ENCODE assay signal across 1 cellular context in the genomic region with DNA sequence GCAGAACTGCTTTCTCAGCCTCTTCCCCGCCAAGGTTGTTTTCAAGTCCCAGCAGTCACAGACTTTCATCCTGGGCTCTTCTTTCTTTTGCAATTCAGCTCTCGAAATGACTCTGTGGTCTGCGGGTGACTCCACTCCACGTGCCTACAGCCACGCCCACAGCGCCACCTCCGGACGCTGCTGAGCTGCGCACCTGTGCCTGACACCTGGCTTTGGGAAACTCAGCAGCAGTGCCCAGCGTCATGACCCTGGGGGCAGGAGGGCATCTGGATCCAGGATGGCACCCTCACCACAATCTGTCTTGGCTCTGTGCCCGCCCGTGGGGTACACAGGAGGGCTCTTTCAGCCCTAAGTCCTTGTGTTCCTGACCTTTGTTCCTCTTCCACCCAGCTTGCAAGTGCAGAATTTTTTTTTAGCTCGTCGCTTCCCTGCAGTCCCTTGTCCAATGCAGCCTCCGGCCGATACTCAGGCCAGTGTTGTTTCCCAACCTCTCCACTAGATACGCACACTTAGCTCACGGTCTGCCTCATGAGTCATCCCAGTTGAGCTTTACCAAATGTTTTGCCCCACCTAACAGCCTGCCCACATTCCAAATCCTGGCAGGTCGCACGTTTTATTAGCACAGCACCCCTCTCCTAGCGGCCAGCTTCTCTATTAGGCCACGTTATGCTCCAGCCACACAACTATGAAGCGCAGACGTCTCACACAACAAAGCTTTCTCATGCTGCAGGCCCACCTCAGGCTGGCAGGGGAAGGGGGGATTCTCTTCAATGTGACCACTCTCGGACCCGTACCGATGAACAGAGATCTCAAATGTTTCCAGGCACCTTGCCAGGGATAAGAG.
TF ChIP-seq lines count a peak whose summit lies in the region.

No MANE protein-coding gene starts in this region.

TF ChIP-seq in HepG2, 621 proteins besides CTCF, POLR2A, EP300 and RAD21 (continued from another document and continues in another):
- TF ChIP-seq NONO (IDR thresholded peaks at IDR 0.05) = no peak
- peak; percentile 76; the same call in 1 of the 2 replicates for TF ChIP-seq NONO (CRISPR knock-in tag; conservative IDR thresholded peaks at IDR 0.05)
- TF ChIP-seq, protein P1, sequence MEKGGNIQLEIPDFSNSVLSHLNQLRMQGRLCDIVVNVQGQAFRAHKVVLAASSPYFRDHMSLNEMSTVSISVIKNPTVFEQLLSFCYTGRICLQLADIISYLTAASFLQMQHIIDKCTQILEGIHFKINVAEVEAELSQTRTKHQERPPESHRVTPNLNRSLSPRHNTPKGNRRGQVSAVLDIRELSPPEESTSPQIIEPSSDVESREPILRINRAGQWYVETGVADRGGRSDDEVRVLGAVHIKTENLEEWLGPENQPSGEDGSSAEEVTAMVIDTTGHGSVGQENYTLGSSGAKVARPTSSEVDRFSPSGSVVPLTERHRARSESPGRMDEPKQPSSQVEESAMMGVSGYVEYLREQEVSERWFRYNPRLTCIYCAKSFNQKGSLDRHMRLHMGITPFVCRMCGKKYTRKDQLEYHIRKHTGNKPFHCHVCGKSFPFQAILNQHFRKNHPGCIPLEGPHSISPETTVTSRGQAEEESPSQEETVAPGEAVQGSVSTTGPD (CRISPR knock-in tag; IDR thresholded peaks at IDR 0.05) = 0 out of 2 replicates have a peak, but pooled peaks have one; percentile 32
- TF ChIP-seq STAT5B (CRISPR knock-in tag; IDR thresholded peaks at IDR 0.05) = no peak
- TF ChIP-seq, protein P2, sequence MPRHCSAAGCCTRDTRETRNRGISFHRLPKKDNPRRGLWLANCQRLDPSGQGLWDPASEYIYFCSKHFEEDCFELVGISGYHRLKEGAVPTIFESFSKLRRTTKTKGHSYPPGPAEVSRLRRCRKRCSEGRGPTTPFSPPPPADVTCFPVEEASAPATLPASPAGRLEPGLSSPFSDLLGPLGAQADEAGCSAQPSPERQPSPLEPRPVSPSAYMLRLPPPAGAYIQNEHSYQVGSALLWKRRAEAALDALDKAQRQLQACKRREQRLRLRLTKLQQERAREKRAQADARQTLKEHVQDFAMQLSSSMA (CRISPR knock-in tag; IDR thresholded peaks at IDR 0.05) = no peak
- TF ChIP-seq, protein P3, sequence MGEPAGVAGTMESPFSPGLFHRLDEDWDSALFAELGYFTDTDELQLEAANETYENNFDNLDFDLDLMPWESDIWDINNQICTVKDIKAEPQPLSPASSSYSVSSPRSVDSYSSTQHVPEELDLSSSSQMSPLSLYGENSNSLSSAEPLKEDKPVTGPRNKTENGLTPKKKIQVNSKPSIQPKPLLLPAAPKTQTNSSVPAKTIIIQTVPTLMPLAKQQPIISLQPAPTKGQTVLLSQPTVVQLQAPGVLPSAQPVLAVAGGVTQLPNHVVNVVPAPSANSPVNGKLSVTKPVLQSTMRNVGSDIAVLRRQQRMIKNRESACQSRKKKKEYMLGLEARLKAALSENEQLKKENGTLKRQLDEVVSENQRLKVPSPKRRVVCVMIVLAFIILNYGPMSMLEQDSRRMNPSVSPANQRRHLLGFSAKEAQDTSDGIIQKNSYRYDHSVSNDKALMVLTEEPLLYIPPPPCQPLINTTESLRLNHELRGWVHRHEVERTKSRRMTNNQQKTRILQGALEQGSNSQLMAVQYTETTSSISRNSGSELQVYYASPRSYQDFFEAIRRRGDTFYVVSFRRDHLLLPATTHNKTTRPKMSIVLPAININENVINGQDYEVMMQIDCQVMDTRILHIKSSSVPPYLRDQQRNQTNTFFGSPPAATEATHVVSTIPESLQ (CRISPR knock-in tag; conservative IDR thresholded peaks at IDR 0.05) = no peak
- TF ChIP-seq ARNTL (CRISPR knock-in tag; IDR thresholded peaks at IDR 0.05) = peak; percentile 92
- TF ChIP-seq ZFYVE20 (CRISPR knock-in tag; IDR thresholded peaks at IDR 0.05; ENCODE audit: borderline replicate concordance, low read depth) = no peak; the same call in 1 of the 2 replicates
- peak; percentile 67; the same call in 1 of the 2 replicates for TF ChIP-seq ARNT2 (CRISPR knock-in tag; IDR thresholded peaks at IDR 0.05; ENCODE audit: low read depth)
- peak; percentile 98 for TF ChIP-seq MYC (CRISPR knock-in tag; IDR thresholded peaks at IDR 0.05; ENCODE audit: borderline replicate concordance)
- TF ChIP-seq THAP11 (CRISPR knock-in tag; IDR thresholded peaks at IDR 0.05) = peak; percentile 76
- TF ChIP-seq, protein P4, sequence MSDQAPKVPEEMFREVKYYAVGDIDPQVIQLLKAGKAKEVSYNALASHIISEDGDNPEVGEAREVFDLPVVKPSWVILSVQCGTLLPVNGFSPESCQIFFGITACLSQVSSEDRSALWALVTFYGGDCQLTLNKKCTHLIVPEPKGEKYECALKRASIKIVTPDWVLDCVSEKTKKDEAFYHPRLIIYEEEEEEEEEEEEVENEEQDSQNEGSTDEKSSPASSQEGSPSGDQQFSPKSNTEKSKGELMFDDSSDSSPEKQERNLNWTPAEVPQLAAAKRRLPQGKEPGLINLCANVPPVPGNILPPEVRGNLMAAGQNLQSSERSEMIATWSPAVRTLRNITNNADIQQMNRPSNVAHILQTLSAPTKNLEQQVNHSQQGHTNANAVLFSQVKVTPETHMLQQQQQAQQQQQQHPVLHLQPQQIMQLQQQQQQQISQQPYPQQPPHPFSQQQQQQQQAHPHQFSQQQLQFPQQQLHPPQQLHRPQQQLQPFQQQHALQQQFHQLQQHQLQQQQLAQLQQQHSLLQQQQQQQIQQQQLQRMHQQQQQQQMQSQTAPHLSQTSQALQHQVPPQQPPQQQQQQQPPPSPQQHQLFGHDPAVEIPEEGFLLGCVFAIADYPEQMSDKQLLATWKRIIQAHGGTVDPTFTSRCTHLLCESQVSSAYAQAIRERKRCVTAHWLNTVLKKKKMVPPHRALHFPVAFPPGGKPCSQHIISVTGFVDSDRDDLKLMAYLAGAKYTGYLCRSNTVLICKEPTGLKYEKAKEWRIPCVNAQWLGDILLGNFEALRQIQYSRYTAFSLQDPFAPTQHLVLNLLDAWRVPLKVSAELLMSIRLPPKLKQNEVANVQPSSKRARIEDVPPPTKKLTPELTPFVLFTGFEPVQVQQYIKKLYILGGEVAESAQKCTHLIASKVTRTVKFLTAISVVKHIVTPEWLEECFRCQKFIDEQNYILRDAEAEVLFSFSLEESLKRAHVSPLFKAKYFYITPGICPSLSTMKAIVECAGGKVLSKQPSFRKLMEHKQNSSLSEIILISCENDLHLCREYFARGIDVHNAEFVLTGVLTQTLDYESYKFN (CRISPR knock-in tag; conservative IDR thresholded peaks at IDR 0.05) = peak; percentile 84
- TF ChIP-seq, protein P5, sequence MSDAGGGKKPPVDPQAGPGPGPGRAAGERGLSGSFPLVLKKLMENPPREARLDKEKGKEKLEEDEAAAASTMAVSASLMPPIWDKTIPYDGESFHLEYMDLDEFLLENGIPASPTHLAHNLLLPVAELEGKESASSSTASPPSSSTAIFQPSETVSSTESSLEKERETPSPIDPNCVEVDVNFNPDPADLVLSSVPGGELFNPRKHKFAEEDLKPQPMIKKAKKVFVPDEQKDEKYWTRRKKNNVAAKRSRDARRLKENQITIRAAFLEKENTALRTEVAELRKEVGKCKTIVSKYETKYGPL (CRISPR knock-in tag; IDR thresholded peaks at IDR 0.05) = no peak
- TF ChIP-seq GZF1 (CRISPR knock-in tag; IDR thresholded peaks at IDR 0.05) = 0 out of 2 replicates have a peak, but pooled peaks have one; percentile 18
- no peak for TF ChIP-seq ZNF549 (CRISPR knock-in tag; IDR thresholded peaks at IDR 0.05)
- TF ChIP-seq, protein P6, sequence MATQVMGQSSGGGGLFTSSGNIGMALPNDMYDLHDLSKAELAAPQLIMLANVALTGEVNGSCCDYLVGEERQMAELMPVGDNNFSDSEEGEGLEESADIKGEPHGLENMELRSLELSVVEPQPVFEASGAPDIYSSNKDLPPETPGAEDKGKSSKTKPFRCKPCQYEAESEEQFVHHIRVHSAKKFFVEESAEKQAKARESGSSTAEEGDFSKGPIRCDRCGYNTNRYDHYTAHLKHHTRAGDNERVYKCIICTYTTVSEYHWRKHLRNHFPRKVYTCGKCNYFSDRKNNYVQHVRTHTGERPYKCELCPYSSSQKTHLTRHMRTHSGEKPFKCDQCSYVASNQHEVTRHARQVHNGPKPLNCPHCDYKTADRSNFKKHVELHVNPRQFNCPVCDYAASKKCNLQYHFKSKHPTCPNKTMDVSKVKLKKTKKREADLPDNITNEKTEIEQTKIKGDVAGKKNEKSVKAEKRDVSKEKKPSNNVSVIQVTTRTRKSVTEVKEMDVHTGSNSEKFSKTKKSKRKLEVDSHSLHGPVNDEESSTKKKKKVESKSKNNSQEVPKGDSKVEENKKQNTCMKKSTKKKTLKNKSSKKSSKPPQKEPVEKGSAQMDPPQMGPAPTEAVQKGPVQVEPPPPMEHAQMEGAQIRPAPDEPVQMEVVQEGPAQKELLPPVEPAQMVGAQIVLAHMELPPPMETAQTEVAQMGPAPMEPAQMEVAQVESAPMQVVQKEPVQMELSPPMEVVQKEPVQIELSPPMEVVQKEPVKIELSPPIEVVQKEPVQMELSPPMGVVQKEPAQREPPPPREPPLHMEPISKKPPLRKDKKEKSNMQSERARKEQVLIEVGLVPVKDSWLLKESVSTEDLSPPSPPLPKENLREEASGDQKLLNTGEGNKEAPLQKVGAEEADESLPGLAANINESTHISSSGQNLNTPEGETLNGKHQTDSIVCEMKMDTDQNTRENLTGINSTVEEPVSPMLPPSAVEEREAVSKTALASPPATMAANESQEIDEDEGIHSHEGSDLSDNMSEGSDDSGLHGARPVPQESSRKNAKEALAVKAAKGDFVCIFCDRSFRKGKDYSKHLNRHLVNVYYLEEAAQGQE (IDR thresholded peaks at IDR 0.05; ENCODE audit: borderline replicate concordance in 1 of 2, low read depth in 1 of 2, low read length in 2 of 2) = no peak
- TF ChIP-seq ZNF143 (CRISPR knock-in tag; IDR thresholded peaks at IDR 0.05) = no peak
- no peak for TF ChIP-seq HDAC6 (IDR thresholded peaks at IDR 0.05; ENCODE audit: low read depth, low read length)
- TF ChIP-seq NCOR1 (IDR thresholded peaks at IDR 0.05; ENCODE audit: borderline replicate concordance, low read length) = peak; percentile 82
- TF ChIP-seq MED13 (CRISPR knock-in tag; IDR thresholded peaks at IDR 0.05) = no peak
- peak; percentile 58; the same call in 1 of the 2 replicates for TF ChIP-seq ZNF589 (CRISPR knock-in tag; conservative IDR thresholded peaks at IDR 0.05)
- no peak for TF ChIP-seq FOXP1 (IDR thresholded peaks at IDR 0.05)
- TF ChIP-seq FOXP1 (CRISPR knock-in tag; IDR thresholded peaks at IDR 0.05) = peak; percentile 10; the same call in 1 of the 2 replicates
- no peak for TF ChIP-seq PHF20 (CRISPR knock-in tag; IDR thresholded peaks at IDR 0.05)
- TF ChIP-seq MXI1 (IDR thresholded peaks at IDR 0.05; ENCODE audit: borderline replicate concordance, low read depth, low read length) = peak; percentile 96
- no peak for TF ChIP-seq BORCS8-MEF2B (CRISPR knock-in tag; IDR thresholded peaks at IDR 0.05)
- TF ChIP-seq BRD4 (CRISPR knock-in tag; IDR thresholded peaks at IDR 0.05) = no peak
- peak; percentile 28; the same call in 1 of the 2 replicates for TF ChIP-seq MEIS2 (CRISPR knock-in tag; IDR thresholded peaks at IDR 0.05)
- TF ChIP-seq, protein P7, sequence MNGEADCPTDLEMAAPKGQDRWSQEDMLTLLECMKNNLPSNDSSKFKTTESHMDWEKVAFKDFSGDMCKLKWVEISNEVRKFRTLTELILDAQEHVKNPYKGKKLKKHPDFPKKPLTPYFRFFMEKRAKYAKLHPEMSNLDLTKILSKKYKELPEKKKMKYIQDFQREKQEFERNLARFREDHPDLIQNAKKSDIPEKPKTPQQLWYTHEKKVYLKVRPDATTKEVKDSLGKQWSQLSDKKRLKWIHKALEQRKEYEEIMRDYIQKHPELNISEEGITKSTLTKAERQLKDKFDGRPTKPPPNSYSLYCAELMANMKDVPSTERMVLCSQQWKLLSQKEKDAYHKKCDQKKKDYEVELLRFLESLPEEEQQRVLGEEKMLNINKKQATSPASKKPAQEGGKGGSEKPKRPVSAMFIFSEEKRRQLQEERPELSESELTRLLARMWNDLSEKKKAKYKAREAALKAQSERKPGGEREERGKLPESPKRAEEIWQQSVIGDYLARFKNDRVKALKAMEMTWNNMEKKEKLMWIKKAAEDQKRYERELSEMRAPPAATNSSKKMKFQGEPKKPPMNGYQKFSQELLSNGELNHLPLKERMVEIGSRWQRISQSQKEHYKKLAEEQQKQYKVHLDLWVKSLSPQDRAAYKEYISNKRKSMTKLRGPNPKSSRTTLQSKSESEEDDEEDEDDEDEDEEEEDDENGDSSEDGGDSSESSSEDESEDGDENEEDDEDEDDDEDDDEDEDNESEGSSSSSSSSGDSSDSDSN (CRISPR knock-in tag; IDR thresholded peaks at IDR 0.05) = peak; percentile 75
- TF ChIP-seq ISX (CRISPR knock-in tag; conservative IDR thresholded peaks at IDR 0.05) = no peak
- 0 out of 2 replicates have a peak, but pooled peaks have one; percentile 51 for TF ChIP-seq HOXD1 (CRISPR knock-in tag; IDR thresholded peaks at IDR 0.05)
- TF ChIP-seq CBFB (CRISPR knock-in tag; IDR thresholded peaks at IDR 0.05) = peak; percentile 80
- TF ChIP-seq, protein P8, sequence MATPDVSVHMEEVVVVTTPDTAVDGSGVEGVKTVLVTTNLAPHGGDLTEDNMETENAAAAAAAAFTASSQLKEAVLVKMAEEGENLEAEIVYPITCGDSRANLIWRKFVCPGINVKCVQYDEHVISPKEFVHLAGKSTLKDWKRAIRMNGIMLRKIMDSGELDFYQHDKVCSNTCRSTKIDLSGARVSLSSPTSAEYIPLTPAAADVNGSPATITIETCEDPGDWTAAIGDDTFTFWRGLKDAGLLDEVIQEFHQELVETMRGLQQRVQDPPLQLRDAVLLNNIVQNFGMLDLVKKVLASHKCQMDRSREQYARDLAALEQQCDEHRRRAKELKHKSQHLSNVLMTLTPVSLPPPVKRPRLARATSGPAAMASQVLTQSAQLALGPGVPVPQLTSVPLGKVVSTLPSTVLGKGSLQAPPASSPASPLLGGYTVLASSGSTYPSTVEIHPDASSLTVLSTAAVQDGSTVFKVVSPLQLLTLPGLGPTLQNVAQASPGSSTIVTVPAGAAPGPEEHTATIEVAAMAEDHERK (CRISPR knock-in tag; IDR thresholded peaks at IDR 0.05; ENCODE audit: low read depth) = no peak
- TF ChIP-seq MBNL3 (CRISPR knock-in tag; conservative IDR thresholded peaks at IDR 0.05) = no peak
- TF ChIP-seq SUZ12 (IDR thresholded peaks at IDR 0.05; ENCODE audit: low read depth, low read length) = no peak
- peak; percentile 68; the same call in 1 of the 2 replicates for TF ChIP-seq ZBTB20 (CRISPR knock-in tag; IDR thresholded peaks at IDR 0.05; ENCODE audit: borderline replicate concordance, low read depth)
- peak; percentile 58 for TF ChIP-seq HOXA3 (CRISPR knock-in tag; IDR thresholded peaks at IDR 0.05)
- peak; percentile 89 for TF ChIP-seq ZSCAN9 (CRISPR knock-in tag; IDR thresholded peaks at IDR 0.05; ENCODE audit: borderline replicate concordance)
- TF ChIP-seq MIXL1 (CRISPR knock-in tag; IDR thresholded peaks at IDR 0.05) = no peak
- TF ChIP-seq EEA1 (CRISPR knock-in tag; IDR thresholded peaks at IDR 0.05; ENCODE audit: borderline replicate concordance) = no peak; the same call in 1 of the 2 replicates
- TF ChIP-seq, protein P9, sequence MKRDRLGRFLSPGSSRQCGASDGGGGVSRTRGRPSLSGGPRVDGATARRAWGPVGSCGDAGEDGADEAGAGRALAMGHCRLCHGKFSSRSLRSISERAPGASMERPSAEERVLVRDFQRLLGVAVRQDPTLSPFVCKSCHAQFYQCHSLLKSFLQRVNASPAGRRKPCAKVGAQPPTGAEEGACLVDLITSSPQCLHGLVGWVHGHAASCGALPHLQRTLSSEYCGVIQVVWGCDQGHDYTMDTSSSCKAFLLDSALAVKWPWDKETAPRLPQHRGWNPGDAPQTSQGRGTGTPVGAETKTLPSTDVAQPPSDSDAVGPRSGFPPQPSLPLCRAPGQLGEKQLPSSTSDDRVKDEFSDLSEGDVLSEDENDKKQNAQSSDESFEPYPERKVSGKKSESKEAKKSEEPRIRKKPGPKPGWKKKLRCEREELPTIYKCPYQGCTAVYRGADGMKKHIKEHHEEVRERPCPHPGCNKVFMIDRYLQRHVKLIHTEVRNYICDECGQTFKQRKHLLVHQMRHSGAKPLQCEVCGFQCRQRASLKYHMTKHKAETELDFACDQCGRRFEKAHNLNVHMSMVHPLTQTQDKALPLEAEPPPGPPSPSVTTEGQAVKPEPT (CRISPR knock-in tag; IDR thresholded peaks at IDR 0.05; ENCODE audit: low read depth) = no peak
- TF ChIP-seq BCL6 (CRISPR knock-in tag; IDR thresholded peaks at IDR 0.05) = peak; percentile 64
